Comparison of ENCODE assay signal across 20 cellular contexts in genomic region chr5:150554857-150555256, GRCh38. TPM values are rescaled to one million over a fixed set of nuclear protein-coding genes. Genes with fewer than 3 reads are reported as not detected.
DNase-seq lines count a peak whose midpoint lies in the region; ATAC-seq and TF ChIP-seq lines count a peak whose summit lies in the region.
"Had no signal": no experiment of that assay in that cellular context is flagged by ENCODE, and none has a peak within 500 bp of the region (broad histone marks: within the 10 kb centered on the region; RNA-seq: fewer than 3 reads in every experiment).

No MANE protein-coding gene starts in this region.

- no peaks in the 10 kb centered on the region for H3K36me3 ChIP-seq in breast epithelium
- H3K36me3 ChIP-seq in GM23248 (ENCODE audit: low read depth), result peaks cover 50% of the 10 kb centered on the region
- H3K36me3 ChIP-seq in osteoblast (ENCODE audit: insufficient read depth, low read length), result peaks cover 77% of the 10 kb centered on the region
- peaks cover 29 to 68% (median 48%) of the 10 kb centered on the region in 4 donors for H3K36me3 ChIP-seq in sigmoid colon

- in situ Hi-C loops in GM23248 (cut with MboI), result no loop called here

- peaks cover 33% of the 10 kb centered on the region for H3F3A ChIP-seq in GM23248 (ENCODE audit: insufficient read depth)

- no peak overlapping the region for H3K4me3 ChIP-seq in breast epithelium
- no peak overlapping the region for H3K4me3 ChIP-seq in GM23248
- H3K4me3 ChIP-seq in osteoblast (ENCODE audit: insufficient read depth, low read length), result no peak overlapping the region
- no peak overlapping the region for H3K4me3 ChIP-seq in sigmoid colon
- H3K4me3 ChIP-seq: HAP-1 had no signal

- WGBS in GM23248 (ENCODE audit: low coverage in 1 of 2, low lambda C conversion rate in 2 of 2, missing lambda C conversion rate in 2 of 2), 2 experiments, result 55 to 67% methylated on average over 8 of the region's 8 CpGs
- 87 to 90% methylated on average over 8 of the region's 8 CpGs for WGBS in sigmoid colon, 2 donors

- H3K4me3 Mint-ChIP-seq in MCF 10A (ENCODE audit: unreplicated experiment), result no peak overlapping the region
- no peak overlapping the region for H3K4me3 Mint-ChIP-seq in chondrocyte (ENCODE audit: unreplicated experiment)
- H3K4me3 Mint-ChIP-seq: B cell; CD4-positive, alpha-beta memory T cell; HFFc6 had no signal

- H3K27me3 Mint-ChIP-seq in MCF 10A (ENCODE audit: insufficient read depth, unreplicated experiment), result no peaks in the 10 kb centered on the region
- no peaks in the 10 kb centered on the region for H3K27me3 Mint-ChIP-seq in chondrocyte (ENCODE audit: low read depth)
- H3K27me3 Mint-ChIP-seq: B cell; CD4-positive, alpha-beta memory T cell had no signal

- H2AFZ ChIP-seq in GM23248, result no peak overlapping the region
- no peak overlapping the region for H2AFZ ChIP-seq in osteoblast (ENCODE audit: low read length)

- H3K9ac ChIP-seq in GM23248, result no peak overlapping the region

- POLR2A ChIA-PET in MCF 10A (lab: Yijun Ruan, JAX), result no interaction called here

- no peak overlapping the region for H3K4me2 ChIP-seq in GM23248 (ENCODE audit: unreplicated experiment)
- H3K4me2 ChIP-seq in osteoblast (ENCODE audit: insufficient read depth, low read length), result no peak overlapping the region

- CTCF ChIA-PET in MCF 10A (lab: Yijun Ruan, JAX), result interaction anchor here (1.1 to 18.5 kb wide), 5 partner anchors 7 to 145 kb away, joined by 3 to 429 read pairs (median 18); partner anchors contain the start of genes MYOZ3 and RBM22

- TF ChIP-seq EP300 in sigmoid colon (IDR thresholded peaks at IDR 0.05), result no peak

- TF ChIP-seq CTCF in breast epithelium (IDR thresholded peaks at IDR 0.05) (no peak), MCF 10A (IDR thresholded peaks at IDR 0.05; ENCODE audit: unreplicated experiment) (no peak), chondrocyte (IDR thresholded peaks at IDR 0.05) (no peak), osteoblast (IDR thresholded peaks at IDR 0.05; ENCODE audit: extremely low read depth, low read depth, low read length) (no peak), sigmoid colon (IDR thresholded peaks at IDR 0.05) (no peak)

- no peaks in the 10 kb centered on the region for H4K20me1 ChIP-seq in GM23248 (ENCODE audit: insufficient read depth)
- H4K20me1 ChIP-seq in osteoblast (ENCODE audit: insufficient read depth, low read length), result peaks cover 21% of the 10 kb centered on the region

- peaks cover 3% of the 10 kb centered on the region for H3K4me1 Mint-ChIP-seq in MCF 10A (ENCODE audit: insufficient read depth, unreplicated experiment)
- peaks cover 34% of the 10 kb centered on the region for H3K4me1 Mint-ChIP-seq in chondrocyte (ENCODE audit: low read depth)
- H3K4me1 Mint-ChIP-seq: CD4-positive, alpha-beta memory T cell had no signal

- BruUV-seq in MCF 10A (replicated peaks; lab: Mats Ljungman, UMichigan), result no TSS peak

- H3K27ac Mint-ChIP-seq in MCF 10A (ENCODE audit: low read depth, unreplicated experiment), result no peak overlapping the region
- peak overlapping the region; percentile 59 for H3K27ac Mint-ChIP-seq in chondrocyte (ENCODE audit: unreplicated experiment)
- H3K27ac Mint-ChIP-seq: B cell; CD4-positive, alpha-beta memory T cell; HFFc6 had no signal

- TF ChIP-seq POLR2A in breast epithelium (IDR thresholded peaks at IDR 0.05), result no peak
- TF ChIP-seq POLR2A in sigmoid colon (IDR thresholded peaks at IDR 0.05), result no peak

- DNase-seq in breast epithelium (ENCODE audit: low spot score in 2 of 2) (no peak), MCF 10A (ENCODE audit: unreplicated experiment) (no peak), GM23248 (peak; percentile 30), chondrocyte (ENCODE audit: low spot score) (peak; percentile 49), osteoblast (ENCODE audit: insufficient read length, low spot score, missing footprints) (peak; percentile 72), sigmoid colon (no peak)
- DNase-seq in activated CD8-positive, alpha-beta memory T cell treated with anti-CD3 and anti-CD28 coated beads, Interleukin-2, amount 50 U/mL, for 4 hours, result no peak
- DNase-seq: C1 segment of cervical spinal cord; Calu3; CD4-positive, alpha-beta memory T cell; COR-L47; DMS53; DMS79 treated with DMSO at 0.1 percent for 48 hours; GF-D8; GOT3; HFFc6 had no signal

- intact Hi-C loops in breast epithelium (cut with DNase I; ENCODE audit: low total_unique reads) (no loop called here), MCF 10A (cut with micrococcal nuclease) (no loop called here), sigmoid colon (cut with DNase I) (no loop called here)

- H3K9me2 ChIP-seq in GM23248 (ENCODE audit: insufficient read depth), result no peaks in the 10 kb centered on the region

- H3K9me3 Mint-ChIP-seq in MCF 10A (ENCODE audit: unreplicated experiment) (no peaks in the 10 kb centered on the region), chondrocyte (ENCODE audit: low read depth) (no peaks in the 10 kb centered on the region)
- H3K9me3 Mint-ChIP-seq: CD4-positive, alpha-beta memory T cell; HFFc6 had no signal

- no peaks in the 10 kb centered on the region for H3K79me2 ChIP-seq in GM23248 (ENCODE audit: insufficient read depth)
- peaks cover 5% of the 10 kb centered on the region for H3K79me2 ChIP-seq in osteoblast (ENCODE audit: insufficient read depth, low read length)

- no peaks in the 10 kb centered on the region for H3K9me3 ChIP-seq in breast epithelium
- no peaks in the 10 kb centered on the region for H3K9me3 ChIP-seq in GM23248 (ENCODE audit: low read depth)
- no peaks in the 10 kb centered on the region for H3K9me3 ChIP-seq in osteoblast (ENCODE audit: low read depth, low read length)
- no peaks in the 10 kb centered on the region for H3K9me3 ChIP-seq in sigmoid colon
- H3K9me3 ChIP-seq: HAP-1 had no signal

- H3K4me1 ChIP-seq in breast epithelium (peaks cover 0 to 4% of the 10 kb centered on the region in 2 donors), GM23248 (ENCODE audit: insufficient read depth) (peaks cover 11% of the 10 kb centered on the region), osteoblast (ENCODE audit: insufficient read depth, low read length) (peaks cover 14% of the 10 kb centered on the region), sigmoid colon (peaks cover 0 to 13% (median 3%) of the 10 kb centered on the region in 4 donors)
- H3K4me1 ChIP-seq: HAP-1 had no signal

- H3K27ac ChIP-seq in breast epithelium (peak overlapping the region; percentile 6 to 12), GM23248 (no peak overlapping the region), osteoblast (ENCODE audit: low read depth, low read length) (no peak overlapping the region), sigmoid colon (no peak overlapping the region)
- H3K27ac ChIP-seq: 22Rv1 had no signal

- ATAC-seq in GM21619 (IDR thresholded peaks at IDR 0.05; ENCODE audit: unreplicated experiment), result no peak

- H3K27me3 ChIP-seq in breast epithelium (no peaks in the 10 kb centered on the region), GM23248 (replicated peaks; ENCODE audit: insufficient read depth) (no peaks in the 10 kb centered on the region), osteoblast (ENCODE audit: insufficient read depth, low read length) (no peaks in the 10 kb centered on the region), sigmoid colon (no peaks in the 10 kb centered on the region)

- H3K36me3 Mint-ChIP-seq in MCF 10A (ENCODE audit: insufficient read depth, unreplicated experiment) (peaks cover 52% of the 10 kb centered on the region), chondrocyte (ENCODE audit: low read depth) (peaks cover 29% of the 10 kb centered on the region)
- H3K36me3 Mint-ChIP-seq: CD4-positive, alpha-beta memory T cell had no signal

RNA-seq across cellular contexts. Expression of gene NDST1, which starts 46.9 kb away (rescaled TPM):
- total RNA-seq in breast epithelium, result 10 to 100 TPM; 46.7 to 92.3 (median 74.1) TPM
- 68.9 and 79.3 TPM in 2 replicates for total RNA-seq in MCF 10A (2022)
- total RNA-seq in GM23248 (2014; rRNA removed; shearing (Covaris generic)), result 129 and 159 TPM in 2 replicates
- 39.1 and 41.3 TPM in 2 replicates for polyA plus RNA-seq in GM23248 (2016; fragmentation: Nextera tagmentation; extraction: Ambion mirVana)
- total RNA-seq in chondrocyte, result 223 to 229 TPM (median 228 TPM) in 3 replicates
- 89.9 and 104 TPM in 2 replicates for total RNA-seq in osteoblast
- total RNA-seq in sigmoid colon, result 10 to 100 TPM; 26.5 to 74.8 (median 43.7) TPM
- polyA plus RNA-seq in sigmoid colon, result 10 to 100 TPM in 2 of 3 donors, 1 to 10 TPM in 1; 5.4 to 39.4 (median 13.9) TPM

Comparison
In these comparisons a context has a peak if more than half of its experiments do, and no peak if none do; other contexts are left out.
1. DNase-seq: peak in GM23248 (single experiment), chondrocyte (single experiment) and osteoblast (single experiment); none in breast epithelium (0 of 2), MCF 10A (single experiment), sigmoid colon (single experiment) and activated CD8-positive, alpha-beta memory T cell treated with anti-CD3 and anti-CD28 coated beads, Interleukin-2, amount 50 U/mL, for 4 hours (single experiment).
2. H3K27ac ChIP-seq: peak in breast epithelium (2 of 2); none in GM23248 (single experiment), osteoblast (single experiment) and sigmoid colon (0 of 4).